1 cellular context compared by ENCODE assay signal in genomic region chr5:108558840-108559239, GRCh38.
DNase-seq lines count a peak whose midpoint lies in the region; FAIRE-seq and TF ChIP-seq lines count a peak whose summit lies in the region.
"Not testable (repeated sequence)": the region's sequence is repeated elsewhere in the genome, so short reads cannot be mapped to it uniquely, and the experiment has no call there.

No MANE protein-coding gene starts in this region.

- not testable (repeated sequence) for FAIRE-seq in kidney (lab: Jason Lieb, UNC)

- H3K9me3 ChIP-seq in kidney (ENCODE audit: control insufficient read depth in 1 of 2, low read length in 2 of 2): not testable (repeated sequence)

- not testable (repeated sequence) for H3K4me3 ChIP-seq in kidney (ENCODE audit: low read length in 2 of 2)

- intact Hi-C loops in kidney (cut with DNase I): not testable (repeated sequence)

- TF ChIP-seq CTCF in kidney (IDR thresholded peaks at IDR 0.05; ENCODE audit: borderline replicate concordance, extremely low read depth, insufficient read depth): not testable (repeated sequence)

- H3K4me1 ChIP-seq in kidney (ENCODE audit: control insufficient read depth in 1 of 2, insufficient read depth in 1 of 2, low read depth in 1 of 2, low read length in 2 of 2): not testable (repeated sequence)

- peak; percentile 53 for DNase-seq in kidney

- not testable (repeated sequence) for H3K9ac ChIP-seq in kidney (ENCODE audit: low read length in 2 of 2)

- not testable (repeated sequence) for H3K36me3 ChIP-seq in kidney (ENCODE audit: control insufficient read depth in 1 of 2, insufficient read depth in 2 of 2, low read length in 2 of 2)

- not testable (repeated sequence) for H3K27ac ChIP-seq in kidney (ENCODE audit: low read depth in 2 of 2, low read length in 2 of 2)
